Comparison of ENCODE assay signal across 8 cellular contexts in the genomic region with DNA sequence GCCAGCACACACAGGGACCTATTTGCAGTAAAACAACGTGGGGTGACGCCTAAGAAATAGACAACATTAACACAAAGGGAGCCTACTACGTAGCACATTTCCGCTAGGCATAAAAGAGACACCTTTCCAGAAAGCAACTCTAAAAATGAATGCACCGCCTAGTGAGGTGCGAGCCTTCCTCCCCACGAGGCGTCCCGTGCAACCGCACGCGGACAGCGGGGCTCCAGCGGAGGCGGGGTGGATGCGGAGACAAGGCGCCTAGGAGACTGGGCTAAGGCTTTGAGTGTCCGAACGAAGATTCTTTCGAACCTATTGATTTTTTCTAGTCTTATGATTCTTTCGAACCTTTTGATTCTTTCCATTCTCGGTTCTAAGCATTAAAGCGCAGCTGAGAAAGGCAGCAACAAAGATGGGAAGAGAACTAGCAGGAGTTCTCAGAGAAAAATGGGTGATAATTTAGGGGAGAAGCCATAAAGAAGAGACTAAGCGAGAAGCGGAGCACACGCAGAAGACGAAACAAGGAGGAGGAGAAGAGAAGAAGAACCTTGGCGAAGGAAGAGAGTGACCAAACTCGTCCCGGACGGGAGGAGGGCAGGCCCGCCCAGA. TPM values are rescaled to one million over a fixed set of nuclear protein-coding genes. Genes with fewer than 3 reads are reported as not detected.
A peak's percentile ranks its signal among the peaks of the same experiment; 100 is the strongest.
DNase-seq lines count a peak whose midpoint lies in the region; ATAC-seq and TF ChIP-seq lines count a peak whose summit lies in the region.

No MANE protein-coding gene starts in this region.

- DNase-seq in BE2C: peak; percentile 14
- peak; percentile 65 for DNase-seq in activated CD4-positive, alpha-beta T cell treated with anti-CD3 and anti-CD28 coated beads, Interleukin-2, amount 10 ng/mL, durations not matched to agents 7 days and 5 days
- peak; percentile 37 to 63 (median 59) for DNase-seq in mucosa of descending colon
- no peak for DNase-seq in middle frontal gyrus (ENCODE audit: extremely low spot score, low spot score)
- DNase-seq in NCI-H510A treated with DMSO at 0.1 percent for 48 hours (lab: John Stamatoyannopoulos, UW): no peak

- H3K4me1 Mint-ChIP-seq in activated CD4-positive, alpha-beta T cell treated with anti-CD3 and anti-CD28 coated beads, Interleukin-2, amount 10 ng/mL, durations not matched to agents 7 days and 5 days: peaks cover 53% of the 10 kb centered on the region
- H3K4me1 Mint-ChIP-seq in stimulated activated naive CD8-positive, alpha-beta T cell treated with anti-CD3 and anti-CD28 coated beads, Interleukin-15, Interleukin-2, amounts not matched to agents 100 ng/mL and 50 ng/mL, for 24 hours (ENCODE audit: low read depth): peaks cover 67% of the 10 kb centered on the region

- no peaks in the 10 kb centered on the region for H3K27me3 ChIP-seq in BE2C
- H3K27me3 ChIP-seq in ectodermal cell (ENCODE audit: control insufficient read depth, insufficient read depth, low read length, poor library complexity, severe bottlenecking): peaks cover 35% of the 10 kb centered on the region

- no peaks in the 10 kb centered on the region for H3K9me3 ChIP-seq in BE2C
- no peaks in the 10 kb centered on the region for H3K9me3 ChIP-seq in ectodermal cell (ENCODE audit: control insufficient read depth, low read length)
- H3K9me3 ChIP-seq in mucosa of descending colon: no peaks in the 10 kb centered on the region

- H3K27me3 Mint-ChIP-seq in activated CD4-positive, alpha-beta T cell treated with anti-CD3 and anti-CD28 coated beads, Interleukin-2, amount 10 ng/mL, durations not matched to agents 7 days and 5 days: peaks cover 2% of the 10 kb centered on the region
- H3K27me3 Mint-ChIP-seq in stimulated activated naive CD8-positive, alpha-beta T cell treated with anti-CD3 and anti-CD28 coated beads, Interleukin-15, Interleukin-2, amounts not matched to agents 100 ng/mL and 50 ng/mL, for 24 hours: peaks cover 7% of the 10 kb centered on the region

- no peaks in the 10 kb centered on the region for H3K36me3 Mint-ChIP-seq in activated CD4-positive, alpha-beta T cell treated with anti-CD3 and anti-CD28 coated beads, Interleukin-2, amount 10 ng/mL, durations not matched to agents 7 days and 5 days (ENCODE audit: low read depth)
- H3K36me3 Mint-ChIP-seq in stimulated activated naive CD8-positive, alpha-beta T cell treated with anti-CD3 and anti-CD28 coated beads, Interleukin-15, Interleukin-2, amounts not matched to agents 100 ng/mL and 50 ng/mL, for 24 hours (ENCODE audit: low read depth): peaks cover 16% of the 10 kb centered on the region

- no peak for TF ChIP-seq CTCF in BE2C (IDR thresholded peaks at IDR 0.05; ENCODE audit: low read depth, low read length)
- peak; percentile 24 for TF ChIP-seq CTCF in mucosa of descending colon (IDR thresholded peaks at IDR 0.05)

- H3K27ac Mint-ChIP-seq in activated CD4-positive, alpha-beta T cell treated with anti-CD3 and anti-CD28 coated beads, Interleukin-2, amount 10 ng/mL, durations not matched to agents 7 days and 5 days: peak overlapping the region; percentile 90
- H3K27ac Mint-ChIP-seq in stimulated activated naive CD8-positive, alpha-beta T cell treated with anti-CD3 and anti-CD28 coated beads, Interleukin-15, Interleukin-2, amounts not matched to agents 100 ng/mL and 50 ng/mL, for 24 hours: peak overlapping the region; percentile 83

- ATAC-seq in HG02678 (IDR thresholded peaks at IDR 0.05; ENCODE audit: unreplicated experiment): peak; percentile 12
- no peak for ATAC-seq in mucosa of descending colon

- H3K4me1 ChIP-seq in BE2C: no peaks in the 10 kb centered on the region
- H3K4me1 ChIP-seq in ectodermal cell (ENCODE audit: control insufficient read depth, insufficient read depth, low read length): peaks cover 31% of the 10 kb centered on the region
- peaks cover 19% of the 10 kb centered on the region for H3K4me1 ChIP-seq in mucosa of descending colon (ENCODE audit: low read depth)

- intact Hi-C loops in mucosa of descending colon (cut with DNase I, micrococcal nuclease): no loop called here

- H3K4me3 Mint-ChIP-seq in activated CD4-positive, alpha-beta T cell treated with anti-CD3 and anti-CD28 coated beads, Interleukin-2, amount 10 ng/mL, durations not matched to agents 7 days and 5 days: peak overlapping the region; percentile 79
- H3K4me3 Mint-ChIP-seq in stimulated activated naive CD8-positive, alpha-beta T cell treated with anti-CD3 and anti-CD28 coated beads, Interleukin-15, Interleukin-2, amounts not matched to agents 100 ng/mL and 50 ng/mL, for 24 hours: peak overlapping the region; percentile 79

- no peaks in the 10 kb centered on the region for H3K36me3 ChIP-seq in BE2C
- no peaks in the 10 kb centered on the region for H3K36me3 ChIP-seq in ectodermal cell (ENCODE audit: control insufficient read depth, insufficient read depth, low read length)
- no peaks in the 10 kb centered on the region for H3K36me3 ChIP-seq in mucosa of descending colon (ENCODE audit: low read depth)

- no peaks in the 10 kb centered on the region for H3K9me3 Mint-ChIP-seq in activated CD4-positive, alpha-beta T cell treated with anti-CD3 and anti-CD28 coated beads, Interleukin-2, amount 10 ng/mL, durations not matched to agents 7 days and 5 days
- H3K9me3 Mint-ChIP-seq in stimulated activated naive CD8-positive, alpha-beta T cell treated with anti-CD3 and anti-CD28 coated beads, Interleukin-15, Interleukin-2, amounts not matched to agents 100 ng/mL and 50 ng/mL, for 24 hours: no peaks in the 10 kb centered on the region

- H3K27ac ChIP-seq in ectodermal cell (ENCODE audit: insufficient read depth, low read depth, low read length, poor library complexity, severe bottlenecking): no peak overlapping the region

- POLR2A ChIA-PET in activated CD4-positive, alpha-beta T cell treated with anti-CD3 and anti-CD28 coated beads, Interleukin-2, amount 10 ng/mL, durations not matched to agents 7 days and 5 days (lab: Charles Lee): interaction anchor here (0.5 kb wide), 1 partner anchor 738 kb away, joined by 4 read pairs; no protein-coding TSS in a partner anchor

- H3K4me3 ChIP-seq in BE2C (ENCODE audit: low read depth, low read length) (peak overlapping the region; percentile 69), ectodermal cell (ENCODE audit: insufficient read depth, low read depth, low read length) (peak overlapping the region; percentile 89), mucosa of descending colon (peak overlapping the region; percentile 89)

- CTCF ChIA-PET in activated CD4-positive, alpha-beta T cell treated with anti-CD3 and anti-CD28 coated beads, Interleukin-2, amount 10 ng/mL, durations not matched to agents 7 days and 5 days (lab: Charles Lee): interaction anchor here (1.2 to 3.2 kb wide), 3 partner anchors 9 to 252 kb away, joined by 3 to 9 read pairs (median 3); no protein-coding TSS in a partner anchor

- WGBS in ectodermal cell, 2 experiments: 17 to 19% methylated on average over 32 of the region's 32 CpGs

RNA-seq across cellular contexts. Expression of gene CPD, which starts 0.4 kb away (rescaled TPM):
- 9.2 TPM for polyA plus RNA-seq in BE2C (2012; ENCODE audit: insufficient read depth, insufficient read length, low read depth)
- 10 to 100 TPM; 19.9 to 20.6 TPM for total RNA-seq in activated CD4-positive, alpha-beta T cell treated with anti-CD3 and anti-CD28 coated beads, Interleukin-2, amount 10 ng/mL, durations not matched to agents 7 days and 5 days
- 47.1 TPM for polyA plus RNA-seq in ectodermal cell (2013, experiment 1 of 4)
- 50.1 TPM for polyA plus RNA-seq in ectodermal cell (2013, experiment 2 of 4)
- 31.4 TPM for polyA plus RNA-seq in ectodermal cell (2013, experiment 3 of 4)
- polyA plus RNA-seq in ectodermal cell (2013, experiment 4 of 4): 38.1 TPM
- 10 to 100 TPM; 39.2 to 77.3 (median 74.7) TPM for total RNA-seq in mucosa of descending colon

RNA-seq across cellular contexts. Expression of gene TMIGD1, which starts 44.4 kb away (rescaled TPM):
- polyA plus RNA-seq in BE2C (2012; ENCODE audit: insufficient read depth, insufficient read length, low read depth): not detected
- total RNA-seq in activated CD4-positive, alpha-beta T cell treated with anti-CD3 and anti-CD28 coated beads, Interleukin-2, amount 10 ng/mL, durations not matched to agents 7 days and 5 days: not detected
- polyA plus RNA-seq in ectodermal cell (2013, experiment 1 of 4): not detected
- polyA plus RNA-seq in ectodermal cell (2013, experiment 2 of 4): not detected
- polyA plus RNA-seq in ectodermal cell (2013, experiment 3 of 4): not detected
- polyA plus RNA-seq in ectodermal cell (2013, experiment 4 of 4): not detected
- total RNA-seq in mucosa of descending colon: 100 to 1,000 TPM; 102 to 288 (median 119) TPM

Comparison
In these comparisons a context has a peak if more than half of its experiments do, and no peak if none do; other contexts are left out.
1. DNase-seq: peak in BE2C (single experiment), activated CD4-positive, alpha-beta T cell treated with anti-CD3 and anti-CD28 coated beads, Interleukin-2, amount 10 ng/mL, durations not matched to agents 7 days and 5 days (single experiment) and mucosa of descending colon (3 of 3); none in middle frontal gyrus (single experiment) and NCI-H510A treated with DMSO at 0.1 percent for 48 hours (single experiment).
2. RNA of gene TMIGD1, which starts 44.4 kb away (total RNA-seq): 102 to 288 TPM in mucosa of descending colon; not detected in activated CD4-positive, alpha-beta T cell treated with anti-CD3 and anti-CD28 coated beads, Interleukin-2, amount 10 ng/mL, durations not matched to agents 7 days and 5 days; every median in the first group is over 100 times any median in the second.
3. Peak in every context shown above with its lines, with median percentiles within 50 percentile points of each other: H3K4me3 ChIP-seq.